Comparison of ENCODE assay signal across 8 cellular contexts in the genomic region with DNA sequence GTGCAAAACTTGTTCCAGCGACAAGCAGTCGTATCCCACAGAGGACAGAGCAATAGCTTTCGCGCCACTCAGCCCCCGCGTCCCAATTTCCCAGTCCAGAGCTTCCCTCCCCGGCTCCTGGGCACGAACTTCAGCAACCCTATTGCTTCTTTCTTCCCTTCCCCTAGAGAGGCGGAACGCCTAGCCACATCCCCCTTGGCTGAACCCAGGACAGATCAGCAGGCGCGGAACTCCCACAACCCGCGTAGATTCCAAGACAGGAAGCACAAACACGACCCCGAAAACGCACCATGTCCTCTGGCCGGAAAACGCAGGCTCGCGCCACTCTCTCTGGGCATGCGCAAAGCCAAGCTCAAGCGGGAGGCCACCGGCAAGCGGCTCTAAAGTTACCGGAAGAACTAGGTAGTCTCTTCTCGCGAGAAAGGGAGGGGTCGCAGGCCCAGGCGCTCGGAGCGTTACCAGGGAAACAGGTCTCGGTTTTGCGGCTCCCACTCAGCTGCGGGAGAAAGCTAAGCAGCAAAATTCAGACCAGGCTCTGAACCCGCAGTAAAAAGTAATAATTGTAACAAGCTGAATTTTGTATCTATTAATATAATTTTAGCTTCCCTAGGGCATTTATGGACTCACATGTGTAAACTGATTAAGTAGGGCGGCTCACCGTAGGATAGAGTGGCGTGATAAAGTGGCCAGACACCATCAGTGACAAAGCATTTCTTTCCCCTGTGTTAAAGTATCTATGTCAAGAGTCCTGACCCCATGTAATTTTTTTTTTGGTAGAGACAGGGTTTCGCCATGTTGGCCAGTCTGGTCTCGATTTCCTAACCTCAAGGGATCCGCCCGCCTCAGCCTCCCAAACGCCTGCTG. TPM values are rescaled to one million over a fixed set of nuclear protein-coding genes. Genes with fewer than 3 reads are reported as not detected.
DNase-seq lines count a peak whose midpoint lies in the region; ATAC-seq and TF ChIP-seq lines count a peak whose summit lies in the region.

A gene (minus strand): TSS at position 323 of the 864 bp plus-strand sequence. CDS start 31 bp downstream, at position 292.

- H3K9me3 ChIP-seq in mononuclear cell (ENCODE audit: low read depth, low read length): no peaks in the 10 kb centered on the region

- H3K9me3 Mint-ChIP-seq in IgD-negative memory B cell: no peaks in the 10 kb centered on the region

- H3K4me3 ChIP-seq in epithelial cell of esophagus (ENCODE audit: low read length) (peak within 1 kb of the TSS; percentile 100), mononuclear cell (ENCODE audit: low read length) (peak within 1 kb of the TSS; percentile 93)

- peaks cover 13% of the 10 kb centered on the region for H3K4me1 ChIP-seq in mononuclear cell (ENCODE audit: insufficient read depth, low read length)

- peaks cover 7 to 23% (median 14%) of the 10 kb centered on the region in 3 donors for H3K4me1 Mint-ChIP-seq in IgD-negative memory B cell

- H3K4me3 Mint-ChIP-seq in IgD-negative memory B cell: peak within 1 kb of the TSS; percentile 94 to 100 (median 99)

- ATAC-seq in GM21529 (IDR thresholded peaks at IDR 0.05; ENCODE audit: unreplicated experiment): peak; percentile 98

- DNase-seq in DMS 273 treated with DMSO at 0.1 percent for 48 hours (lab: John Stamatoyannopoulos, UW) (peak; percentile 99), OCI-M2 (lab: John Stamatoyannopoulos, UW; ENCODE audit: unreplicated experiment) (peak; percentile 95), activated T-cell treated with anti-CD3 and anti-CD28 coated beads for 4 hours (peak; percentile 90), epithelial cell of esophagus (ENCODE audit: low read depth) (peak; percentile 95)
- peak; percentile 84 to 89 for DNase-seq in stimulated activated CD8-positive, alpha-beta memory T cell treated with anti-CD3 and anti-CD28 coated beads, Interleukin-4, amount 100 ng/mL, for 1 hour (ENCODE audit: low read depth in 2 of 2, low spot score in 1 of 2)

- peaks cover 7% of the 10 kb centered on the region for H3K36me3 Mint-ChIP-seq in IgD-negative memory B cell

- peak within 1 kb of the TSS; percentile 75 to 99 (median 99) for H3K27ac Mint-ChIP-seq in IgD-negative memory B cell

- TF ChIP-seq CTCF in epithelial cell of esophagus (IDR thresholded peaks at IDR 0.05; ENCODE audit: insufficient read depth, low read depth, low read length, missing control alignments): no peak

- no peaks in the 10 kb centered on the region for H3K27me3 Mint-ChIP-seq in IgD-negative memory B cell

- H3K27me3 ChIP-seq in mononuclear cell (ENCODE audit: insufficient read depth, low read length): no peaks in the 10 kb centered on the region

RNA-seq across cellular contexts. Expression of the gene that starts here (rescaled TPM):
- polyA plus RNA-seq in IgD-negative memory B cell: 39.0 TPM
- 16.2 TPM for total RNA-seq in mononuclear cell

Comparison
In these comparisons a context has a peak if more than half of its experiments do, and no peak if none do; other contexts are left out.
1. Peak in every context shown above with its lines: DNase-seq, ATAC-seq and H3K4me3 ChIP-seq.